ENCODE assay signal across 21 cellular contexts in genomic region chr4:52932586-52933482, GRCh38.
DNase-seq lines count a peak whose midpoint lies in the region; ATAC-seq, FAIRE-seq and TF ChIP-seq lines count a peak whose summit lies in the region.
"Had no signal": no experiment of that assay in that cellular context is flagged by ENCODE, and none has a peak within 500 bp of the region (broad histone marks: within the 10 kb centered on the region; RNA-seq: fewer than 3 reads in every experiment).

No MANE protein-coding gene starts in this region.

- no peak for TF ChIP-seq RAD21 in H1 (IDR thresholded peaks at IDR 0.05 in 1 of 2, conservative IDR thresholded peaks at IDR 0.05 in 1 of 2; ENCODE audit: low read depth in 2 of 2, low read length in 2 of 2)

- H2AFZ ChIP-seq in H1 (ENCODE audit: low read length) = no peak overlapping the region

- POLR2A ChIA-PET in H1 (lab: Charles Lee; ENCODE audit: partially characterized antibody) = interaction anchor here (1.2 to 1.5 kb wide), 3 partner anchors 19 to 220 kb away, joined by 3 to 5 read pairs (median 4); no protein-coding TSS in a partner anchor

- H3K23ac ChIP-seq in H1 (ENCODE audit: insufficient read length) = no peak overlapping the region

- H3K4me1 ChIP-seq in H1 (replicated peaks in 1 of 4; ENCODE audit: control insufficient read depth in 3 of 4, insufficient read depth in 4 of 4, low read length in 3 of 4) = peaks cover 0 to 4% (median 0%) of the 10 kb centered on the region in 4 experiments; a peak in 3 of 7 replicates
- H3K4me1 ChIP-seq: adrenal gland, colonic mucosa had no signal

- peaks cover 30% of the 10 kb centered on the region for H3K4me1 Mint-ChIP-seq in progenitor cell of endocrine pancreas (ENCODE audit: low read depth)

- H3K27me3 Mint-ChIP-seq in progenitor cell of endocrine pancreas = no peaks in the 10 kb centered on the region
- H3K27me3 Mint-ChIP-seq: activated CD4-positive, alpha-beta memory T cell treated with anti-CD3 and anti-CD28 coated beads for 36 hours had no signal

- no peak for TF ChIP-seq EP300 in H1 (IDR thresholded peaks at IDR 0.05; ENCODE audit: borderline replicate concordance in 1 of 2, low read depth in 2 of 2, low read length in 2 of 2)

- H4K5ac ChIP-seq in H1 (ENCODE audit: insufficient read length, low read depth, low read length) = no peak overlapping the region

- peak overlapping the region; percentile 33 for H3K27ac Mint-ChIP-seq in progenitor cell of endocrine pancreas
- H3K27ac Mint-ChIP-seq: activated CD4-positive, alpha-beta memory T cell treated with anti-CD3 and anti-CD28 coated beads for 36 hours; activated T-cell treated with anti-CD3 and anti-CD28 coated beads, Interleukin-2, amount 50 U/mL, for 72 hours had no signal

- H3K9ac ChIP-seq in H1 (replicated peaks in 1 of 4; ENCODE audit: extremely low read depth in 1 of 4, low read depth in 3 of 4, low read length in 3 of 4) = no peak overlapping the region

- FAIRE-seq in H1 (lab: Jason Lieb, UNC) = no peak
- FAIRE-seq: kidney had no signal

- no peak overlapping the region for H4K91ac ChIP-seq in H1 (replicated peaks; ENCODE audit: insufficient read length, low read length)

- no peak for TF ChIP-seq POLR2A in H1 (IDR thresholded peaks at IDR 0.05; ENCODE audit: control extremely low read depth in 1 of 2, low read depth in 2 of 2, low read length in 2 of 2)

- H3K36me3 Mint-ChIP-seq in progenitor cell of endocrine pancreas (ENCODE audit: insufficient read depth) = no peaks in the 10 kb centered on the region

- DNase-seq in EL (peak; percentile 9), NCI-H2171 treated with DMSO at 0.1 percent for 48 hours (lab: John Stamatoyannopoulos, UW) (peak; percentile 16), H1 (ENCODE audit: low read depth in 1 of 2, low spot score in 2 of 2) (no peak), progenitor cell of endocrine pancreas (ENCODE audit: low spot score, unreplicated experiment) (no peak), pons (ENCODE audit: low spot score) (no peak), SHP77 treated with DMSO at 0.1 percent for 48 hours (lab: John Stamatoyannopoulos, UW) (no peak)
- DNase-seq: activated CD4-positive, alpha-beta memory T cell treated with anti-CD3 and anti-CD28 coated beads for 36 hours; activated T-cell treated with anti-CD3 and anti-CD28 coated beads, Interleukin-2, amount 50 U/mL, for 72 hours; adrenal gland; colonic mucosa; heart right ventricle; kidney; midbrain; NCI-H187; NCI-H526 treated with DMSO at 0.1 percent for 48 hours; nucleus accumbens; sigmoid colon; stimulated activated naive CD4-positive, alpha-beta T cell had no signal

- no peaks in the 10 kb centered on the region for H3K9me3 Mint-ChIP-seq in progenitor cell of endocrine pancreas (ENCODE audit: low read depth)
- H3K9me3 Mint-ChIP-seq: activated CD4-positive, alpha-beta memory T cell treated with anti-CD3 and anti-CD28 coated beads for 36 hours had no signal

- H4K20me1 ChIP-seq in H1 (replicated peaks in 1 of 2; ENCODE audit: control insufficient read depth in 1 of 2, insufficient read depth in 2 of 2, low read length in 2 of 2) = no peaks in the 10 kb centered on the region

- no peak for ATAC-seq in GM19035 (IDR thresholded peaks at IDR 0.05; ENCODE audit: unreplicated experiment)
- ATAC-seq in GM21367 (IDR thresholded peaks at IDR 0.05; ENCODE audit: unreplicated experiment) = no peak
- ATAC-seq: activated T-cell treated with anti-CD3 and anti-CD28 coated beads, Interleukin-2, amount 50 U/mL, for 72 hours had no signal

- no peak overlapping the region for H3K4me2 ChIP-seq in H1 (ENCODE audit: insufficient read depth in 1 of 2, low read depth in 2 of 2, low read length in 2 of 2)

- no peaks in the 10 kb centered on the region for H3K79me2 ChIP-seq in H1 (ENCODE audit: control insufficient read depth in 1 of 2, insufficient read depth in 2 of 2, low read length in 2 of 2)

- no peak overlapping the region for H3K4me3 ChIP-seq in H1 (ENCODE audit: extremely low read depth in 1 of 4, insufficient read depth in 2 of 4, low read depth in 3 of 4, low read length in 4 of 4)
- H3K4me3 ChIP-seq: adrenal gland, colonic mucosa, heart right ventricle, sigmoid colon had no signal

- H3K18ac ChIP-seq in H1 (ENCODE audit: extremely low read depth, low read length) = no peak overlapping the region

- no peak overlapping the region for H2BK15ac ChIP-seq in H1 (ENCODE audit: low read length)

- H3K79me1 ChIP-seq in H1 (ENCODE audit: low read depth, low read length) = no peaks in the 10 kb centered on the region

- no peak overlapping the region for H4K8ac ChIP-seq in H1 (ENCODE audit: extremely low read depth, insufficient read depth, low read length)

- H3K4ac ChIP-seq in H1 (replicated peaks; ENCODE audit: insufficient read length, low read depth, low read length) = no peak overlapping the region

- no peak overlapping the region for H3K4me3 Mint-ChIP-seq in progenitor cell of endocrine pancreas (ENCODE audit: low read depth)
- H3K4me3 Mint-ChIP-seq: activated CD4-positive, alpha-beta memory T cell treated with anti-CD3 and anti-CD28 coated beads for 36 hours; activated T-cell treated with anti-CD3 and anti-CD28 coated beads, Interleukin-2, amount 50 U/mL, for 72 hours had no signal

- no peak overlapping the region for H3K56ac ChIP-seq in H1 (replicated peaks; ENCODE audit: insufficient read length, low read depth, low read length)

- no peak overlapping the region for H2BK5ac ChIP-seq in H1 (ENCODE audit: low read depth, low read length)

- 0 out of 2 replicates have a peak overlapping the region, but pooled peaks have one; percentile 64 for H2BK20ac ChIP-seq in H1 (ENCODE audit: low read length)

- no peaks in the 10 kb centered on the region for H3K27me3 ChIP-seq in H1 (replicated peaks in 1 of 4; ENCODE audit: control insufficient read depth in 3 of 4, extremely low read depth in 1 of 4, insufficient read depth in 3 of 4, low read length in 3 of 4)
- H3K27me3 ChIP-seq: adrenal gland, colonic mucosa, heart right ventricle, sigmoid colon had no signal

- no peaks in the 10 kb centered on the region for H3K9me3 ChIP-seq in H1 (ENCODE audit: insufficient read depth in 2 of 2, low read depth in 1 of 2, low read length in 1 of 2)
- H3K9me3 ChIP-seq: adrenal gland, colonic mucosa, sigmoid colon had no signal

- H2BK120ac ChIP-seq in H1 (replicated peaks; ENCODE audit: low read depth, low read length) = no peak overlapping the region

- no peaks in the 10 kb centered on the region for H3K36me3 ChIP-seq in H1 (ENCODE audit: control insufficient read depth in 2 of 4, insufficient read depth in 4 of 4, low read length in 3 of 4)
- H3K36me3 ChIP-seq: colonic mucosa, heart right ventricle, sigmoid colon had no signal

- no peaks in the 10 kb centered on the region for H3K23me2 ChIP-seq in H1 (ENCODE audit: low read depth, low read length)

- H2BK12ac ChIP-seq in H1 (ENCODE audit: low read depth, low read length) = no peak overlapping the region

- no peak overlapping the region for H3K14ac ChIP-seq in H1 (ENCODE audit: insufficient read length)

- no peak overlapping the region for H3K27ac ChIP-seq in H1 (ENCODE audit: low read depth, low read length)
- H3K27ac ChIP-seq: adrenal gland, colonic mucosa, epithelial cell of prostate, sigmoid colon had no signal

- no peak overlapping the region for H2AK5ac ChIP-seq in H1 (ENCODE audit: low read depth, low read length)

- TF ChIP-seq CTCF in H1 (IDR thresholded peaks at IDR 0.05; ENCODE audit: control extremely low read depth in 1 of 3, insufficient read depth in 1 of 3, low read depth in 1 of 3, low read length in 3 of 3) = no peak
- TF ChIP-seq CTCF in progenitor cell of endocrine pancreas (IDR thresholded peaks at IDR 0.05; ENCODE audit: unreplicated experiment) = no peak

- CTCF ChIA-PET in H1 (lab: Charles Lee; ENCODE audit: partially characterized antibody) = interaction anchor here (0.7 to 1.8 kb wide), 3 partner anchors 12 to 50 kb away, joined by 3 to 6 read pairs (median 3); no protein-coding TSS in a partner anchor

- WGBS in H1 (ENCODE audit: extremely low coverage in 1 of 2, insufficient coverage in 1 of 2, insufficient read length in 1 of 2, insufficient replicate concordance in 2 of 2, low coverage in 1 of 2, low lambda C conversion rate in 2 of 2, missing lambda C conversion rate in 1 of 2), 2 experiments = 85% methylated on average over 5 of the region's 5 CpGs; no CpG with 5 or more reads in 1 of the 2 experiments

TF ChIP-seq in H1, 55 proteins besides CTCF, POLR2A, EP300 and RAD21:
- no peak for TF ChIP-seq KDM5A (IDR thresholded peaks at IDR 0.05; ENCODE audit: low read length)

Comparison
In these comparisons a context has a peak if more than half of its experiments do, and no peak if none do; other contexts are left out.
1. DNase-seq: peak in EL (single experiment) and NCI-H2171 treated with DMSO at 0.1 percent for 48 hours (single experiment); none in H1 (0 of 2), progenitor cell of endocrine pancreas (single experiment), pons (single experiment) and SHP77 treated with DMSO at 0.1 percent for 48 hours (single experiment).